Comparison of ENCODE assay signal across 18 cellular contexts in the genomic region with DNA sequence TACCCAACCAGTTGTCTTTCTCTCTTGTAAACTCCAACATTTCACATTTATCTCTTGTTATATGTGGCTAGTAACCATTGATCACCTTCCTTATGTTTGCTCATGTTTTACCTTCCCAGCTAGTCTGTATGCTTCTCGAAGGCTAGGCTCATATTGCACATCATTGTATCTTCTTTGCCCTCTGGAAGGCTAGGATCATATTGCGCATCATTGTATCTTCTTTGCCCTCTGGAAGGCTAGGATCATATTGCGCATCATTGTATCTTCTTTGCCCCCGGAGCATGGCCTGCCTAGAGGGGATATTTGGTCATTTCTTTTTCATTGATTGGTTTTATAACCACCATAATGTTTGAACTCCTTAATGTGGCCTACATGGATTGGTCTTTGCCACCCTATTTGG.
"Had no signal": no experiment of that assay in that cellular context is flagged by ENCODE, and none has a peak within 500 bp of the region (broad histone marks: within the 10 kb centered on the region; RNA-seq: fewer than 3 reads in every experiment).

No MANE protein-coding gene starts in this region.

- H3K9me3 Mint-ChIP-seq: activated CD4-positive, alpha-beta memory T cell treated with anti-CD3 and anti-CD28 coated beads for 36 hours; activated T-cell treated with anti-CD3 and anti-CD28 coated beads, Interleukin-2, amount 50 U/mL, for 24 hours; stimulated activated naive CD8-positive, alpha-beta T cell treated with anti-CD3 and anti-CD28 coated beads, Interleukin-15, amount 100 ng/mL, for 72 hours had no signal

- ATAC-seq: activated CD8-positive, alpha-beta memory T cell treated with anti-CD3 and anti-CD28 coated beads, Interleukin-2, amount 10 ng/mL, durations not matched to agents 7 days and 5 days; right cardiac atrium; stimulated activated naive CD8-positive, alpha-beta T cell treated with anti-CD3 and anti-CD28 coated beads, Interleukin-15, amount 100 ng/mL, for 72 hours; T-helper 17 cell had no signal

- H3K4me3 ChIP-seq: cardiac muscle cell, esophagus muscularis mucosa, prostate gland, spleen, upper lobe of left lung had no signal

- H3K27ac ChIP-seq: cardiac muscle cell, prostate gland, WERI-Rb-1 had no signal

- H3K27ac Mint-ChIP-seq: activated CD4-positive, alpha-beta memory T cell treated with anti-CD3 and anti-CD28 coated beads for 36 hours; activated CD8-positive, alpha-beta memory T cell treated with anti-CD3 and anti-CD28 coated beads, Interleukin-2, amount 10 ng/mL, durations not matched to agents 7 days and 5 days; activated T-cell treated with anti-CD3 and anti-CD28 coated beads, Interleukin-2, amount 50 U/mL, for 24 hours; nephron; stimulated activated naive CD8-positive, alpha-beta T cell treated with anti-CD3 and anti-CD28 coated beads, Interleukin-15, amount 100 ng/mL, for 72 hours; T-helper 17 cell had no signal

- H3K36me3 ChIP-seq: cardiac muscle cell, esophagus muscularis mucosa, prostate gland, spleen, upper lobe of left lung, WERI-Rb-1 had no signal

- H3K36me3 Mint-ChIP-seq: activated CD4-positive, alpha-beta memory T cell treated with anti-CD3 and anti-CD28 coated beads for 36 hours had no signal

- H3K27me3 ChIP-seq: cardiac muscle cell, dorsolateral prefrontal cortex, esophagus muscularis mucosa, spleen, upper lobe of left lung had no signal

- H3K9me3 ChIP-seq: esophagus muscularis mucosa, prostate gland, spleen, upper lobe of left lung had no signal

- H3K4me3 Mint-ChIP-seq: activated CD4-positive, alpha-beta memory T cell treated with anti-CD3 and anti-CD28 coated beads for 36 hours; activated CD8-positive, alpha-beta memory T cell treated with anti-CD3 and anti-CD28 coated beads, Interleukin-2, amount 10 ng/mL, durations not matched to agents 7 days and 5 days; activated T-cell treated with anti-CD3 and anti-CD28 coated beads, Interleukin-2, amount 50 U/mL, for 24 hours; nephron; stimulated activated naive CD8-positive, alpha-beta T cell treated with anti-CD3 and anti-CD28 coated beads, Interleukin-15, amount 100 ng/mL, for 72 hours; T-helper 17 cell had no signal

- H3K27me3 Mint-ChIP-seq: stimulated activated naive CD8-positive, alpha-beta T cell treated with anti-CD3 and anti-CD28 coated beads, Interleukin-15, amount 100 ng/mL, for 72 hours had no signal

- H3K4me1 ChIP-seq: prostate gland, upper lobe of left lung had no signal

- DNase-seq: activated CD4-positive, alpha-beta memory T cell treated with anti-CD3 and anti-CD28 coated beads for 36 hours; activated CD8-positive, alpha-beta memory T cell treated with anti-CD3 and anti-CD28 coated beads, Interleukin-2, amount 10 ng/mL, durations not matched to agents 7 days and 5 days; activated effector memory CD4-positive, alpha-beta T cell treated with Interleukin-2 at 50 U/mL for 16 hours; activated naive CD4-positive, alpha-beta T cell treated with anti-CD3 and anti-CD28 coated beads, Interleukin-2, amount 50 U/mL, for 16 hours; activated T-cell treated with anti-CD3 and anti-CD28 coated beads, Interleukin-2, amount 50 U/mL, for 24 hours; dorsolateral prefrontal cortex; foreskin fibroblast; hippocampal formation; right cardiac atrium; spleen; stimulated activated naive CD8-positive, alpha-beta T cell treated with anti-CD3 and anti-CD28 coated beads, Interleukin-15, amount 100 ng/mL, for 72 hours; T-helper 17 cell; upper lobe of left lung; WERI-Rb-1 had no signal
